Comparison of ENCODE assay signal across 2 cellular contexts in genomic region chr3:155747286-155747685, GRCh38.
TF ChIP-seq lines count a peak whose summit lies in the region.

No MANE protein-coding gene starts in this region.

TF ChIP-seq in HEK293, 187 proteins besides CTCF, POLR2A, EP300 and RAD21:
- peak; percentile 26; the same call in 1 of the 2 replicates for TF ChIP-seq PRDM6 (tag by site-specific recombination; IDR thresholded peaks at IDR 0.05)
- TF ChIP-seq ZNF223 (tag by site-specific recombination; IDR thresholded peaks at IDR 0.05): no peak
TF ChIP-seq in HEK293: peak in this region for 1.

TF ChIP-seq in K562, 482 proteins besides CTCF, POLR2A, EP300 and RAD21:
- TF ChIP-seq ZHX1 (conservative IDR thresholded peaks at IDR 0.05; ENCODE audit: low read length) (no peak), RFX1 (IDR thresholded peaks at IDR 0.05) (0 out of 2 replicates have a peak, but pooled peaks have one; percentile 8), TAF9B (IDR thresholded peaks at IDR 0.05; ENCODE audit: partially characterized antibody) (no peak), C11orf30 (IDR thresholded peaks at IDR 0.05; ENCODE audit: low read depth) (no peak)
